Comparison of ENCODE assay signal across 19 cellular contexts in genomic region chr4:81166431-81166830, GRCh38. TPM values are rescaled to one million over a fixed set of nuclear protein-coding genes. Genes with fewer than 3 reads are reported as not detected.
A peak's percentile ranks its signal among the peaks of the same experiment; 100 is the strongest.
DNase-seq lines count a peak whose midpoint lies in the region; ATAC-seq, FAIRE-seq and TF ChIP-seq lines count a peak whose summit lies in the region.
"Had no signal": no experiment of that assay in that cellular context is flagged by ENCODE, and none has a peak within 500 bp of the region (broad histone marks: within the 10 kb centered on the region; RNA-seq: fewer than 3 reads in every experiment).

No MANE protein-coding gene starts in this region.

- H3K9me2 ChIP-seq in GM23248 (ENCODE audit: insufficient read depth): 0 out of 2 replicates have a peak, but pooled peaks cover 5% of the 10 kb centered on the region

- peaks cover 24% of the 10 kb centered on the region for H3K4me1 ChIP-seq in A549
- H3K4me1 ChIP-seq in GM23248 (ENCODE audit: insufficient read depth): peaks cover 38% of the 10 kb centered on the region
- H3K4me1 ChIP-seq: psoas muscle, upper lobe of right lung had no signal

- no peak for ATAC-seq in A549
- ATAC-seq: GM23338; natural killer cell; Panc1; psoas muscle; stimulated activated naive B cell treated with anti-CD40 and anti-IgM and Interleukin-4, amounts not matched to agents 10 μg/mL and 1 μg/mL and 100 μg/mL, for 72 hours; upper lobe of right lung had no signal

- H3K27ac ChIP-seq in A549 (no peak overlapping the region), GM23248 (peak overlapping the region; percentile 65), SK-N-MC (peak overlapping the region; percentile 94), coronary artery (no peak overlapping the region)
- H3K27ac ChIP-seq: psoas muscle, upper lobe of right lung had no signal

- no peak for TF ChIP-seq EP300 in A549 (IDR thresholded peaks at IDR 0.05)

- CTCF ChIA-PET in A549 (lab: Yijun Ruan, JAX): no interaction called here

- H3K9ac ChIP-seq in GM23248 (peak overlapping the region; percentile 19; the same call in 1 of the 2 replicates), SK-N-MC (ENCODE audit: insufficient read length) (no peak overlapping the region)

- no peak for FAIRE-seq in A549 (lab: Jason Lieb, UNC)
- FAIRE-seq: G401.6 had no signal

- no peaks in the 10 kb centered on the region for H3K27me3 ChIP-seq in GM23248 (replicated peaks; ENCODE audit: insufficient read depth)
- H3K27me3 ChIP-seq: upper lobe of right lung had no signal

- peaks cover 40% of the 10 kb centered on the region for H3F3A ChIP-seq in GM23248 (ENCODE audit: insufficient read depth)

- H4K20me1 ChIP-seq in GM23248 (ENCODE audit: insufficient read depth): no peaks in the 10 kb centered on the region

- H3K79me2 ChIP-seq in GM23248 (ENCODE audit: insufficient read depth): no peaks in the 10 kb centered on the region

- H3K9me3 ChIP-seq in A549 (no peaks in the 10 kb centered on the region), GM23248 (ENCODE audit: low read depth) (no peaks in the 10 kb centered on the region), SK-N-MC (ENCODE audit: low read depth, low read length) (no peaks in the 10 kb centered on the region)
- H3K9me3 ChIP-seq: psoas muscle, upper lobe of right lung had no signal

- DNase-seq in A549 (ENCODE audit: low read depth in 1 of 2, low spot score in 1 of 2) (no peak), GM23248 (peak; percentile 68), SK-N-MC (ENCODE audit: low read depth, low spot score) (peak; percentile 94), fibroblast of the aortic adventitia (ENCODE audit: low read depth) (peak; percentile 63), GM19238 (ENCODE audit: insufficient read length, low spot score) (no peak), NCI-H187 (lab: John Stamatoyannopoulos, UW) (no peak), coronary artery (ENCODE audit: low spot score) (no peak), ureter (ENCODE audit: low spot score) (no peak)
- DNase-seq: activated CD4-positive, alpha-beta memory T cell treated with anti-CD3 and anti-CD28 coated beads, Interleukin-2, amount 10 ng/mL, durations not matched to agents 7 days and 5 days; activated naive CD8-positive, alpha-beta T cell treated with anti-CD3 and anti-CD28 coated beads for 36 hours; activated T-cell treated with anti-CD3 and anti-CD28 coated beads, Interleukin-2, amount 50 U/mL, for 72 hours; natural killer cell; stimulated activated naive B cell treated with anti-CD40 and anti-IgM and Interleukin-4, amounts not matched to agents 10 μg/mL and 1 μg/mL and 100 μg/mL, for 72 hours; upper lobe of right lung had no signal

- H3K4me3 ChIP-seq in A549: no peak overlapping the region
- peak overlapping the region; percentile 41 for H3K4me3 ChIP-seq in GM23248
- H3K4me3 ChIP-seq in SK-N-MC: peak overlapping the region; percentile 67
- no peak overlapping the region for H3K4me3 ChIP-seq in fibroblast of the aortic adventitia (ENCODE audit: low read depth, low read length)
- no peak overlapping the region for H3K4me3 ChIP-seq in coronary artery
- H3K4me3 ChIP-seq: GM23338, lung, psoas muscle, upper lobe of right lung had no signal

- no peak for TF ChIP-seq RAD21 in A549 (conservative IDR thresholded peaks at IDR 0.05 in 1 of 2, IDR thresholded peaks at IDR 0.05 in 1 of 2)

- 43% methylated on average over 6 of the region's 6 CpGs for WGBS in A549 (ENCODE audit: missing lambda C conversion rate)
- 2 to 4% methylated on average over 6 of the region's 6 CpGs for WGBS in GM23248 (ENCODE audit: low coverage in 1 of 2, low lambda C conversion rate in 2 of 2, missing lambda C conversion rate in 2 of 2), 2 experiments

- in situ Hi-C loops in GM23248 (cut with MboI): no loop called here

- H2AFZ ChIP-seq in GM23248: peak overlapping the region; percentile 10; the same call in 1 of the 2 replicates
- H2AFZ ChIP-seq: GM23338 had no signal

- H3K4me2 ChIP-seq in A549 (0 out of 3 replicates have a peak overlapping the region, but pooled peaks have one; percentile 28), GM23248 (ENCODE audit: unreplicated experiment) (peak overlapping the region; percentile 67)
- H3K4me2 ChIP-seq: GM23338 had no signal

- TF ChIP-seq POLR2A in A549 (IDR thresholded peaks at IDR 0.05; ENCODE audit: low read length): no peak

- H3K36me3 ChIP-seq in GM23248 (ENCODE audit: low read depth): no peaks in the 10 kb centered on the region
- no peaks in the 10 kb centered on the region for H3K36me3 ChIP-seq in SK-N-MC (ENCODE audit: insufficient read depth, low read length)
- H3K36me3 ChIP-seq: upper lobe of right lung had no signal

- no peak for TF ChIP-seq CTCF in A549 (IDR thresholded peaks at IDR 0.05)
- TF ChIP-seq CTCF in fibroblast of the aortic adventitia (IDR thresholded peaks at IDR 0.05; ENCODE audit: insufficient read depth, low read length): no peak
- TF ChIP-seq CTCF in coronary artery (IDR thresholded peaks at IDR 0.05): no peak

- POLR2A ChIA-PET in A549 (lab: Yijun Ruan, JAX): no interaction called here

TF ChIP-seq in A549, 52 proteins besides CTCF, POLR2A, EP300 and RAD21:
- no peak for TF ChIP-seq ZFP36 (IDR thresholded peaks at IDR 0.05; ENCODE audit: borderline replicate concordance, partially characterized antibody)
- TF ChIP-seq JUN (IDR thresholded peaks at IDR 0.05): no peak
- TF ChIP-seq, protein P1, sequence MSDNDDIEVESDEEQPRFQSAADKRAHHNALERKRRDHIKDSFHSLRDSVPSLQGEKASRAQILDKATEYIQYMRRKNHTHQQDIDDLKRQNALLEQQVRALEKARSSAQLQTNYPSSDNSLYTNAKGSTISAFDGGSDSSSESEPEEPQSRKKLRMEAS (IDR thresholded peaks at IDR 0.05): no peak
- no peak for TF ChIP-seq KDM5A (IDR thresholded peaks at IDR 0.05)
- TF ChIP-seq HOXB5 (CRISPR knock-in tag; IDR thresholded peaks at IDR 0.05): no peak
- TF ChIP-seq, protein P2, sequence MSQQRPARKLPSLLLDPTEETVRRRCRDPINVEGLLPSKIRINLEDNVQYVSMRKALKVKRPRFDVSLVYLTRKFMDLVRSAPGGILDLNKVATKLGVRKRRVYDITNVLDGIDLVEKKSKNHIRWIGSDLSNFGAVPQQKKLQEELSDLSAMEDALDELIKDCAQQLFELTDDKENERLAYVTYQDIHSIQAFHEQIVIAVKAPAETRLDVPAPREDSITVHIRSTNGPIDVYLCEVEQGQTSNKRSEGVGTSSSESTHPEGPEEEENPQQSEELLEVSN (IDR thresholded peaks at IDR 0.05; ENCODE audit: borderline replicate concordance, low read depth): no peak
- TF ChIP-seq RFX5 (IDR thresholded peaks at IDR 0.05): no peak
- no peak for TF ChIP-seq CHD2 (IDR thresholded peaks at IDR 0.05; ENCODE audit: low read length, partially characterized antibody)
- TF ChIP-seq RARB (CRISPR knock-in tag; IDR thresholded peaks at IDR 0.05): no peak
- TF ChIP-seq SREBF2 (IDR thresholded peaks at IDR 0.05): no peak
- TF ChIP-seq EHF (CRISPR knock-in tag; IDR thresholded peaks at IDR 0.05): no peak
- TF ChIP-seq GATA3 (IDR thresholded peaks at IDR 0.05; ENCODE audit: borderline replicate concordance): no peak
- no peak for TF ChIP-seq MYC (IDR thresholded peaks at IDR 0.05; ENCODE audit: borderline replicate concordance, low read length)
- TF ChIP-seq, protein P3, sequence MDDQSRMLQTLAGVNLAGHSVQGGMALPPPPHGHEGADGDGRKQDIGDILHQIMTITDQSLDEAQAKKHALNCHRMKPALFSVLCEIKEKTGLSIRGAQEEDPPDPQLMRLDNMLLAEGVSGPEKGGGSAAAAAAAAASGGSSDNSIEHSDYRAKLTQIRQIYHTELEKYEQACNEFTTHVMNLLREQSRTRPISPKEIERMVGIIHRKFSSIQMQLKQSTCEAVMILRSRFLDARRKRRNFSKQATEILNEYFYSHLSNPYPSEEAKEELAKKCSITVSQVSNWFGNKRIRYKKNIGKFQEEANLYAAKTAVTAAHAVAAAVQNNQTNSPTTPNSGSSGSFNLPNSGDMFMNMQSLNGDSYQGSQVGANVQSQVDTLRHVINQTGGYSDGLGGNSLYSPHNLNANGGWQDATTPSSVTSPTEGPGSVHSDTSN (IDR thresholded peaks at IDR 0.05): no peak
- TF ChIP-seq TP53 (CRISPR knock-in tag; IDR thresholded peaks at IDR 0.05): no peak
- no peak for TF ChIP-seq SMC3 (IDR thresholded peaks at IDR 0.05)
- no peak for TF ChIP-seq HOXA7 (CRISPR knock-in tag; IDR thresholded peaks at IDR 0.05)
TF ChIP-seq in A549: peak in this region for 0.

RNA-seq across cellular contexts. Expression of gene PRKG2, which starts 48.6 kb away (rescaled TPM):
- polyA plus RNA-seq in A549 (2011; rRNA removed) (3.4 and 5.3 TPM in 2 replicates), A549 (2017; fragmentation: RNase III; extraction: RNeasy Plus Mini Kit Qiagen cat#74134 plus additional on column Dnase treatment) (0.87 to 1.0 TPM (median 0.96 TPM) in 3 replicates), GM23248 (2016; fragmentation: Nextera tagmentation; extraction: Ambion mirVana) (4.7 and 5.4 TPM in 2 replicates)
- polyA plus RNA-seq in A549 (2012; cell fraction: cytosol; rRNA removed): 0.24 and 0.26 TPM in 2 replicates
- 0.10 and 0.32 TPM in 2 replicates for polyA plus RNA-seq in A549 (2012; cell fraction: nucleus; rRNA removed)
- polyA minus RNA-seq in A549 (2011; rRNA and poly(A)+ RNA removed): 0.92 and 2.1 TPM in 2 replicates
- total RNA-seq in GM23248 (2014; rRNA removed; shearing (Covaris generic)): 4.6 and 7.3 TPM in 2 replicates
- total RNA-seq in fibroblast of the aortic adventitia (ENCODE audit: low replicate concordance) (7.8 and 7.9 TPM in 2 replicates), ureter (4.7 TPM)

Comparison
In these comparisons a context has a peak if more than half of its experiments do, and no peak if none do; other contexts are left out.
1. DNase-seq: peak in GM23248 (single experiment), SK-N-MC (single experiment) and fibroblast of the aortic adventitia (single experiment); none in A549 (0 of 2), GM19238 (single experiment), NCI-H187 (0 of 2), coronary artery (single experiment) and ureter (single experiment).
2. H3K27ac ChIP-seq: peak in GM23248 (single experiment) and SK-N-MC (single experiment); none in A549 (0 of 2) and coronary artery (0 of 2).
3. H3K4me3 ChIP-seq: peak in GM23248 (single experiment) and SK-N-MC (single experiment); none in A549 (single experiment), fibroblast of the aortic adventitia (single experiment) and coronary artery (single experiment).